Comparison of ENCODE assay signal across 7 cellular contexts in the genomic region with DNA sequence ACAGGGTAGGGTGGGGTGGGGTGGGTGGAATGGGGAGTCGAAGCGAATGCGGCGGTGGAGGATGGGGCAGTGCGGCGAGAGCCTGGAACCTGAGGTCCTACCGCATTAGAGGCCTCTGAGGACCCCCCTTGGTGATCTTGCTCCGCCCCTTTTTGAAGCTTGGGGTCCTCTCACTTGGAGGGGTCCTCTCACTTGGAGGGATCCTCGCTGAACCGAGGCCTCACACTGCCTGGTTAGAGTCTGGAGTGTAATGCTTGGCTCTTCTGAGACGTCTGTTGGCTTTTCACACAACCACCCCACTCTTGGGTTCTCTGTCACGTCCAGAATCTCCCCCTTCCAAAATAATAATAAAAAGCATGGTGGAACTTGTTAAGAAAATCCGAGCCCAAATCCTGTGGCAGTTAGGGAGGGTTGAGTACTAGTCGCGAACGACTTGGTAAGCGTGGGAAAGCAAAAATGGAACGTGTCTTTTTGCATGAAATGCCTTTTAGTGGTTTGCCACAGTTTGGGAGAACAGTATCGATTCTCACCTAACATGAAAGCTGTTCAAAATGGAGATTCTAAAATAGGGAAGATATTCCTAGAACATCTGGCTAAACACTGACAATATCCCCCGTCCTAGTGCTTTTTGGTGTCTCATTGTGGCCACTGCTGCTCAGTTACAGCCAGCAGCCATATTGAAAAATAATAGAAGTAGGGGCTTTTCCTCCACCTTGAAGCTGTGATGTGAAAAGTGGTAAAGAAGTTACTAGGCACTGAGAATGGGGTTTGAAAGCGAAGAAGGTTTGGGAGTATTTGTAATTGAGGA. TPM values are rescaled to one million over a fixed set of nuclear protein-coding genes. Genes with fewer than 3 reads are reported as not detected.
DNase-seq lines count a peak whose midpoint lies in the region; ATAC-seq and TF ChIP-seq lines count a peak whose summit lies in the region.

No MANE protein-coding gene starts in this region.

- H3K4me3 ChIP-seq in GM12875 (ENCODE audit: low read depth, low read length) (peak overlapping the region; percentile 74), cardiac fibroblast (replicated peaks in 1 of 2; ENCODE audit: low read depth in 2 of 2, low read length in 2 of 2) (peak overlapping the region; percentile 76 to 92), muscle layer of duodenum (ENCODE audit: low read depth in 1 of 2, low read length in 2 of 2) (peak overlapping the region; percentile 72 to 88)

- peak overlapping the region; percentile 91 for H3K27ac ChIP-seq in muscle layer of duodenum (ENCODE audit: low read length)

- no peaks in the 10 kb centered on the region for H3K9me3 ChIP-seq in muscle layer of duodenum (ENCODE audit: control insufficient read depth in 1 of 2, low read length in 2 of 2)

- DNase-seq in M059J (ENCODE audit: low read depth) = peak; percentile 22
- DNase-seq in cardiac fibroblast (ENCODE audit: low read depth in 2 of 2) = no peak
- DNase-seq in NCI-H1930 (lab: John Stamatoyannopoulos, UW) = no peak
- DNase-seq in NCI-H526 treated with DMSO at 0.1 percent for 48 hours (lab: John Stamatoyannopoulos, UW) = no peak

- TF ChIP-seq CTCF in GM12875 (IDR thresholded peaks at IDR 0.05; ENCODE audit: borderline replicate concordance, insufficient read depth, low read depth, low read length) (no peak), cardiac fibroblast (IDR thresholded peaks at IDR 0.05; ENCODE audit: low read depth, low read length) (no peak)

- ATAC-seq in HG03175 (IDR thresholded peaks at IDR 0.05; ENCODE audit: unreplicated experiment) = no peak

- peaks cover 12 to 16% of the 10 kb centered on the region in 2 donors for H3K36me3 ChIP-seq in muscle layer of duodenum (ENCODE audit: control insufficient read depth in 1 of 2, insufficient read depth in 2 of 2, low read length in 2 of 2)

- H3K27me3 ChIP-seq in muscle layer of duodenum (ENCODE audit: low read depth, low read length) = no peaks in the 10 kb centered on the region

- peaks cover 12 to 21% of the 10 kb centered on the region in 2 donors for H3K4me1 ChIP-seq in muscle layer of duodenum (ENCODE audit: control insufficient read depth in 1 of 2, insufficient read depth in 2 of 2, low read length in 2 of 2)

RNA-seq across cellular contexts. Expression of a gene that starts 0.8 kb away (rescaled TPM):
- 67.1 and 68.5 TPM in 2 replicates for total RNA-seq in M059J (2014; rRNA removed; shearing (Covaris generic))
